8 cellular contexts compared by ENCODE assay signal in the genomic region with DNA sequence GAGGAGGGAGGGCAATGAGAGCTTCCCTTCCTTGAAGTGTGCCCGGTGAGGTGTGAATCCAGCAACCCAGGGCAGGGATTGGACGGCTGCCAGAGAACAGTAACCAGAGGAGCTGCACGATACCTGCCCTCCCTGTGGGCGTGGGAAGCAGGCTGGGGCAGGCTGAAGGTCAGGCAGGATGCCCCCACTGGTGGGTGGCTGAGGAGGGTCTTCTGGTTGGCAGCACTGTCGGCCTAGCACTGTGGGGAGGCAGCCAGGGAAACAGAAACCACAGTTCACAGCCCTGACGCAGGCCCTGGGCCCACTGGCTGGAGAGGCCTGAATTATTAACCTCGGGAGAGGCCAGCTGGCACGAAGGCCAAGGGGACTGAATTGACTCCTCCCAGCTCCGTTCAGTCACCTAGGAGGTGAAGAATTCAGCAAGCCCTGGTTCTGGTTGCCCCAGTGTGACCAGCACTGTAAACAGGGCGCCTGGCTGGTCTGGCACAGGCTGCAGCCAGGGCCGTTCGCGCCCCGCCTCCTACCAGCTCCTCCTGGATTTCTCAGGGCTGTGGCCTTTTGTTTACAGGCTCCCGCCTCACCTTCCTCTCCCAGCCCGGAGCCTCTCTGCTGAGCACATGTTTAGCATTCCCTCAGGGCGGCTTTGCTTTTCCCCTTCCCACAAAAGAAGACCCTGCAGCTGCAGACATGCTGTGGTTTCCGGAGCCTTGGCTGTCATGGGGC.
DNase-seq lines count a peak whose midpoint lies in the region; ATAC-seq and TF ChIP-seq lines count a peak whose summit lies in the region.

No MANE protein-coding gene starts in this region.

- peak; percentile 60 for ATAC-seq in GM21528 (IDR thresholded peaks at IDR 0.05; ENCODE audit: low FRiP score, unreplicated experiment)
- peak; percentile 75 for ATAC-seq in lung (ENCODE audit: insufficient read depth, low FRiP score)
- ATAC-seq in aorta (ENCODE audit: low FRiP score): peak; percentile 82

- H3K4me3 ChIP-seq in lung (no peak overlapping the region), aorta (ENCODE audit: low read length in 2 of 2) (no peak overlapping the region)

- H3K27ac ChIP-seq in lung (ENCODE audit: low read depth in 1 of 2, low read length in 1 of 2) (peak overlapping the region; percentile 35 to 62), aorta (ENCODE audit: low read depth in 1 of 2, low read length in 2 of 2) (no peak overlapping the region)

- no peak overlapping the region for H3K4me3 Mint-ChIP-seq in activated T-helper 1 cell treated with anti-CD3 and anti-CD28 coated beads, Interleukin-12 subunit alpha, Interleukin-12 subunit beta, Interleukin-2, Interleukin-4 antibody, amounts not matched to agents 30 ng/mL and 10 ng/mL and 1 ng/mL, durations not matched to agents 14 hours and 24 hours and 36 hours

- H3K27me3 ChIP-seq in lung (ENCODE audit: control insufficient read depth, insufficient read depth) (no peaks in the 10 kb centered on the region), aorta (ENCODE audit: control insufficient read depth in 1 of 2, insufficient read depth in 2 of 2, low read length in 1 of 2) (no peaks in the 10 kb centered on the region)

- H3K9me3 ChIP-seq in lung (ENCODE audit: control insufficient read depth in 2 of 2, insufficient read depth in 1 of 2, low read length in 1 of 2) (no peaks in the 10 kb centered on the region), aorta (ENCODE audit: control insufficient read depth, low read length) (no peaks in the 10 kb centered on the region)

- no peaks in the 10 kb centered on the region for H3K9me3 Mint-ChIP-seq in activated T-helper 1 cell treated with anti-CD3 and anti-CD28 coated beads, Interleukin-12 subunit alpha, Interleukin-12 subunit beta, Interleukin-2, Interleukin-4 antibody, amounts not matched to agents 30 ng/mL and 10 ng/mL and 1 ng/mL, durations not matched to agents 14 hours and 24 hours and 36 hours

- peaks cover 5% of the 10 kb centered on the region for H3K4me1 Mint-ChIP-seq in activated T-helper 1 cell treated with anti-CD3 and anti-CD28 coated beads, Interleukin-12 subunit alpha, Interleukin-12 subunit beta, Interleukin-2, Interleukin-4 antibody, amounts not matched to agents 30 ng/mL and 10 ng/mL and 1 ng/mL, durations not matched to agents 14 hours and 24 hours and 36 hours (ENCODE audit: low read depth)

- H3K36me3 ChIP-seq in lung (ENCODE audit: control insufficient read depth in 2 of 2, insufficient read depth in 2 of 2, low read length in 2 of 2) (no peaks in the 10 kb centered on the region), aorta (ENCODE audit: control insufficient read depth in 1 of 2, insufficient read depth in 2 of 2, low read length in 1 of 2) (no peaks in the 10 kb centered on the region)

- H3K4me1 ChIP-seq in lung (ENCODE audit: control insufficient read depth in 2 of 2, insufficient read depth in 2 of 2, low read length in 2 of 2) (peaks cover 3 to 15% of the 10 kb centered on the region in 2 donors), aorta (ENCODE audit: control insufficient read depth in 1 of 2, insufficient read depth in 2 of 2, low read length in 2 of 2) (no peaks in the 10 kb centered on the region)

- intact Hi-C loops in aorta (cut with DNase I): loop anchor here in 1 of 2 donors (10.0 kb wide), 1 partner anchor 279 kb away; no protein-coding TSS in a partner anchor
- intact Hi-C loops in activated T-helper 1 cell treated with anti-CD3 and anti-CD28 coated beads, Interleukin-12 subunit alpha, Interleukin-12 subunit beta, Interleukin-2, Interleukin-4 antibody, amounts not matched to agents 30 ng/mL and 10 ng/mL and 1 ng/mL, durations not matched to agents 14 hours and 24 hours and 36 hours (cut with micrococcal nuclease): no loop called here

- peaks cover 7% of the 10 kb centered on the region for H3K27me3 Mint-ChIP-seq in activated T-helper 1 cell treated with anti-CD3 and anti-CD28 coated beads, Interleukin-12 subunit alpha, Interleukin-12 subunit beta, Interleukin-2, Interleukin-4 antibody, amounts not matched to agents 30 ng/mL and 10 ng/mL and 1 ng/mL, durations not matched to agents 14 hours and 24 hours and 36 hours (ENCODE audit: insufficient read depth)

- no peaks in the 10 kb centered on the region for H3K36me3 Mint-ChIP-seq in activated T-helper 1 cell treated with anti-CD3 and anti-CD28 coated beads, Interleukin-12 subunit alpha, Interleukin-12 subunit beta, Interleukin-2, Interleukin-4 antibody, amounts not matched to agents 30 ng/mL and 10 ng/mL and 1 ng/mL, durations not matched to agents 14 hours and 24 hours and 36 hours (ENCODE audit: low read depth)

- no peak overlapping the region for H3K27ac Mint-ChIP-seq in activated T-helper 1 cell treated with anti-CD3 and anti-CD28 coated beads, Interleukin-12 subunit alpha, Interleukin-12 subunit beta, Interleukin-2, Interleukin-4 antibody, amounts not matched to agents 30 ng/mL and 10 ng/mL and 1 ng/mL, durations not matched to agents 14 hours and 24 hours and 36 hours

- no peak for TF ChIP-seq CTCF in lung (IDR thresholded peaks at IDR 0.05; ENCODE audit: control extremely low read depth, extremely low read depth)

- 42 to 49% methylated on average over 17 to 18 of the region's 18 CpGs for WGBS in lung, 2 donors
- WGBS in aorta, 2 donors: 26 to 39% methylated on average over 18 of the region's 18 CpGs

- DNase-seq in NCI-H1105 treated with DMSO at 0.1 percent for 48 hours (lab: John Stamatoyannopoulos, UW): peak; percentile 55
- DNase-seq in cerebellum (ENCODE audit: low spot score): peak; percentile 47
- peak; percentile 80 for DNase-seq in lung (ENCODE audit: low spot score)
- peak in 1 of 2 donors; percentile 59 for DNase-seq in aorta
- DNase-seq in activated naive CD4-positive, alpha-beta T cell treated with Interleukin-2 at 50 U/mL for 16 hours: no peak
- DNase-seq in NCI-H524 treated with DMSO at 0.1 percent for 48 hours (lab: John Stamatoyannopoulos, UW): no peak
- DNase-seq in activated T-helper 1 cell treated with anti-CD3 and anti-CD28 coated beads, Interleukin-12 subunit alpha, Interleukin-12 subunit beta, Interleukin-2, Interleukin-4 antibody, amounts not matched to agents 30 ng/mL and 10 ng/mL and 1 ng/mL, durations not matched to agents 14 hours and 24 hours and 36 hours (ENCODE audit: low spot score): no peak

Comparison
In these comparisons a context has a peak if more than half of its experiments do, and no peak if none do; other contexts are left out.
1. DNase-seq: peak in NCI-H1105 treated with DMSO at 0.1 percent for 48 hours (single experiment), cerebellum (single experiment) and lung (single experiment); none in activated naive CD4-positive, alpha-beta T cell treated with Interleukin-2 at 50 U/mL for 16 hours (single experiment), NCI-H524 treated with DMSO at 0.1 percent for 48 hours (single experiment) and activated T-helper 1 cell treated with anti-CD3 and anti-CD28 coated beads, Interleukin-12 subunit alpha, Interleukin-12 subunit beta, Interleukin-2, Interleukin-4 antibody, amounts not matched to agents 30 ng/mL and 10 ng/mL and 1 ng/mL, durations not matched to agents 14 hours and 24 hours and 36 hours (single experiment).
2. H3K27ac ChIP-seq: peak in lung (2 of 2); none in aorta (0 of 2).
3. Peak in every context shown above with its lines, with median percentiles within 50 percentile points of each other: ATAC-seq.